Comparison of ENCODE assay signal across 9 cellular contexts in genomic region chr2:38184964-38185603, GRCh38.
DNase-seq lines count a peak whose midpoint lies in the region; ATAC-seq and TF ChIP-seq lines count a peak whose summit lies in the region.
"Had no signal": no experiment of that assay in that cellular context is flagged by ENCODE, and none has a peak within 500 bp of the region (broad histone marks: within the 10 kb centered on the region; RNA-seq: fewer than 3 reads in every experiment).

No MANE protein-coding gene starts in this region.

- H3K4me3 ChIP-seq in OCI-LY3 (ENCODE audit: low read length) (no peak overlapping the region), thyroid gland (replicated peaks in 1 of 3) (no peak overlapping the region)
- H3K4me3 ChIP-seq: lung had no signal

- H3K4me1 ChIP-seq in OCI-LY3 (ENCODE audit: low read length) (peaks cover 28% of the 10 kb centered on the region), thyroid gland (peaks cover 6 to 13% of the 10 kb centered on the region in 2 donors)

- H3K4me2 ChIP-seq in OCI-LY3 (ENCODE audit: low read length): peak overlapping the region; percentile 7

- ATAC-seq in GM18873 (IDR thresholded peaks at IDR 0.05; ENCODE audit: low FRiP score, unreplicated experiment) (peak; percentile 93), HG02840 (IDR thresholded peaks at IDR 0.05; ENCODE audit: low FRiP score, unreplicated experiment) (peak; percentile 93)

- 60 to 70% methylated on average over 2 of the region's 2 CpGs for WGBS in thyroid gland, 2 donors

- H2AFZ ChIP-seq in OCI-LY3 (ENCODE audit: low read depth, low read length): no peak overlapping the region

- no peaks in the 10 kb centered on the region for H3K9me3 ChIP-seq in OCI-LY3 (ENCODE audit: insufficient read depth, low read length)
- H3K9me3 ChIP-seq in thyroid gland: no peaks in the 10 kb centered on the region

- intact Hi-C loops in thyroid gland (cut with DNase I): no loop called here

- H3K79me2 ChIP-seq in OCI-LY3 (ENCODE audit: low read length): no peaks in the 10 kb centered on the region

- no peak for TF ChIP-seq POLR2A in thyroid gland (IDR thresholded peaks at IDR 0.05)

- H3K36me3 ChIP-seq in OCI-LY3 (replicated peaks; ENCODE audit: low read depth, low read length) (no peaks in the 10 kb centered on the region), thyroid gland (no peaks in the 10 kb centered on the region)

- H3K9ac ChIP-seq in OCI-LY3 (ENCODE audit: low read length): no peak overlapping the region

- no peaks in the 10 kb centered on the region for H4K20me1 ChIP-seq in OCI-LY3 (ENCODE audit: insufficient read depth, low read length)

- H3K27ac ChIP-seq in OCI-LY3 (ENCODE audit: low read length) (peak overlapping the region; percentile 36; the same call in 1 of the 2 replicates), thyroid gland (peak overlapping the region in 1 of 3 donors; percentile 19)

- DNase-seq in renal cortical epithelial cell (ENCODE audit: low read depth) (peak; percentile 69), thyroid gland (no peak), DMS 273 treated with DMSO at 0.1 percent for 48 hours (lab: John Stamatoyannopoulos, UW) (no peak), NAMALWA (ENCODE audit: low spot score) (no peak), amniotic stem cell (lab: John Stamatoyannopoulos, UW) (no peak)

- no peaks in the 10 kb centered on the region for H3K27me3 ChIP-seq in OCI-LY3 (ENCODE audit: low read depth, low read length)
- no peaks in the 10 kb centered on the region for H3K27me3 ChIP-seq in thyroid gland

- TF ChIP-seq CTCF in OCI-LY3 (IDR thresholded peaks at IDR 0.05; ENCODE audit: low read depth, low read length): no peak
- no peak for TF ChIP-seq CTCF in thyroid gland (IDR thresholded peaks at IDR 0.05)
